9 cellular contexts compared by ENCODE assay signal in genomic region chr1:177181280-177181630, GRCh38. TPM values are rescaled to one million over a fixed set of nuclear protein-coding genes. Genes with fewer than 3 reads are reported as not detected.
DNase-seq lines count a peak whose midpoint lies in the region; TF ChIP-seq lines count a peak whose summit lies in the region.
"Had no signal": no experiment of that assay in that cellular context is flagged by ENCODE, and none has a peak within 500 bp of the region (broad histone marks: within the 10 kb centered on the region; RNA-seq: fewer than 3 reads in every experiment).

No MANE protein-coding gene starts in this region.

- H3K4me1 ChIP-seq in NT2/D1 (ENCODE audit: insufficient read depth, insufficient read length) (peaks cover 3% of the 10 kb centered on the region), hepatocyte (ENCODE audit: insufficient read depth) (no peaks in the 10 kb centered on the region)

- no peak overlapping the region for H3K27ac Mint-ChIP-seq in activated CD4-positive, alpha-beta T cell treated with anti-CD3 and anti-CD28 coated beads, Interleukin-2, amount 10 ng/mL, durations not matched to agents 24 days and 14 days

- peaks cover 16% of the 10 kb centered on the region for H3K9me3 ChIP-seq in NT2/D1 (ENCODE audit: insufficient read depth, low read length)
- H3K9me3 ChIP-seq in hepatocyte (ENCODE audit: low read depth) = no peaks in the 10 kb centered on the region

- H3K4me1 Mint-ChIP-seq in activated CD4-positive, alpha-beta T cell treated with anti-CD3 and anti-CD28 coated beads, Interleukin-2, amount 10 ng/mL, durations not matched to agents 24 days and 14 days = peaks cover 9% of the 10 kb centered on the region

- H3K36me3 Mint-ChIP-seq in activated CD4-positive, alpha-beta T cell treated with anti-CD3 and anti-CD28 coated beads, Interleukin-2, amount 10 ng/mL, durations not matched to agents 24 days and 14 days (ENCODE audit: low read depth) = no peaks in the 10 kb centered on the region

- H3K9me2 ChIP-seq in hepatocyte (replicated peaks; ENCODE audit: insufficient read depth) = no peaks in the 10 kb centered on the region

- no peaks in the 10 kb centered on the region for H4K20me1 ChIP-seq in hepatocyte (ENCODE audit: insufficient read depth, poor library complexity, severe bottlenecking)

- H3K27me3 ChIP-seq in NT2/D1 (ENCODE audit: insufficient read depth, insufficient read length) (peaks cover 38% of the 10 kb centered on the region), hepatocyte (peaks cover 68% of the 10 kb centered on the region)

- intact Hi-C loops in activated CD4-positive, alpha-beta T cell treated with anti-CD3 and anti-CD28 coated beads, Interleukin-2, amount 10 ng/mL, durations not matched to agents 24 days and 14 days (cut with micrococcal nuclease) = no loop called here

- peak overlapping the region; percentile 64 for H3K9ac ChIP-seq in NT2/D1 (ENCODE audit: insufficient read length, low read depth)

- H3K4me3 ChIP-seq in NT2/D1 (ENCODE audit: insufficient read length, low read depth) (peak overlapping the region; percentile 38), hepatocyte (no peak overlapping the region)

- TF ChIP-seq CTCF in hepatocyte (IDR thresholded peaks at IDR 0.05; ENCODE audit: poor library complexity) = no peak

- peak overlapping the region; percentile 70 for H2AFZ ChIP-seq in hepatocyte

- peak overlapping the region; percentile 91 for H3K4me2 ChIP-seq in hepatocyte

- H3K9me3 Mint-ChIP-seq in activated CD4-positive, alpha-beta T cell treated with anti-CD3 and anti-CD28 coated beads, Interleukin-2, amount 10 ng/mL, durations not matched to agents 24 days and 14 days = no peaks in the 10 kb centered on the region

- no peak for DNase-seq in activated CD4-positive, alpha-beta T cell treated with anti-CD3 and anti-CD28 coated beads, Interleukin-2, amount 10 ng/mL, durations not matched to agents 24 days and 14 days
- no peak for DNase-seq in activated CD4-positive, alpha-beta T cell treated with anti-CD3 and anti-CD28 coated beads for 4 hours
- no peak for DNase-seq in NT2/D1 (ENCODE audit: low read depth, low spot score)
- no peak for DNase-seq in hepatocyte (ENCODE audit: low spot score)
- DNase-seq in superior temporal gyrus (ENCODE audit: extremely low spot score) = peak; percentile 14
- no peak for DNase-seq in DMS 273 treated with DMSO at 0.1 percent for 48 hours (lab: John Stamatoyannopoulos, UW)
- no peak for DNase-seq in activated CD4-positive, alpha-beta T cell treated with anti-CD3 and anti-CD28 coated beads, Interleukin-2, amount 50 U/mL, for 48 hours
- no peak for DNase-seq in mesenteric fat pad (ENCODE audit: low spot score)

- WGBS in hepatocyte (ENCODE audit: low lambda C conversion rate, missing lambda C conversion rate) = 8% methylated on average over 13 of the region's 13 CpGs

- H3K79me2 ChIP-seq in hepatocyte = no peaks in the 10 kb centered on the region

- no peak overlapping the region for H3K27ac ChIP-seq in hepatocyte

- H3K27me3 Mint-ChIP-seq in activated CD4-positive, alpha-beta T cell treated with anti-CD3 and anti-CD28 coated beads, Interleukin-2, amount 10 ng/mL, durations not matched to agents 24 days and 14 days = peaks cover 23% of the 10 kb centered on the region

- no peaks in the 10 kb centered on the region for H3K36me3 ChIP-seq in NT2/D1 (ENCODE audit: insufficient read depth, insufficient read length, low read length)
- no peaks in the 10 kb centered on the region for H3K36me3 ChIP-seq in hepatocyte (replicated peaks; ENCODE audit: insufficient read depth, low read depth)

- H3K4me3 Mint-ChIP-seq in activated CD4-positive, alpha-beta T cell treated with anti-CD3 and anti-CD28 coated beads, Interleukin-2, amount 10 ng/mL, durations not matched to agents 24 days and 14 days = peak overlapping the region; percentile 39

RNA-seq across cellular contexts. Expression of gene BRINP2, which starts 10.5 kb away (rescaled TPM):
- 0.26 TPM in 1 of 2 replicates, not detected in the other for total RNA-seq in activated CD4-positive, alpha-beta T cell treated with anti-CD3 and anti-CD28 coated beads, Interleukin-2, amount 10 ng/mL, durations not matched to agents 24 days and 14 days
- total RNA-seq in hepatocyte = 1.5 and 1.6 TPM in 2 replicates
- 1.5 TPM in 1 of 2 replicates, not detected in the other for polyA plus RNA-seq in hepatocyte
- total RNA-seq in mesenteric fat pad = not detected
- total RNA-seq: activated CD8-positive, alpha-beta memory T cell treated with anti-CD3 and anti-CD28 coated beads for 36 hours had no signal

RNA-seq across cellular contexts. Expression of gene ASTN1, which starts 16.7 kb away (rescaled TPM):
- total RNA-seq in activated CD4-positive, alpha-beta T cell treated with anti-CD3 and anti-CD28 coated beads, Interleukin-2, amount 10 ng/mL, durations not matched to agents 24 days and 14 days = not detected in 2 replicates
- 0.44 and 1.1 TPM in 2 replicates for total RNA-seq in hepatocyte
- 0.50 TPM in 1 of 2 replicates, not detected in the other for polyA plus RNA-seq in hepatocyte
- 0.32 TPM for total RNA-seq in mesenteric fat pad
- total RNA-seq: activated CD8-positive, alpha-beta memory T cell treated with anti-CD3 and anti-CD28 coated beads for 36 hours had no signal
